In the genomic region with DNA sequence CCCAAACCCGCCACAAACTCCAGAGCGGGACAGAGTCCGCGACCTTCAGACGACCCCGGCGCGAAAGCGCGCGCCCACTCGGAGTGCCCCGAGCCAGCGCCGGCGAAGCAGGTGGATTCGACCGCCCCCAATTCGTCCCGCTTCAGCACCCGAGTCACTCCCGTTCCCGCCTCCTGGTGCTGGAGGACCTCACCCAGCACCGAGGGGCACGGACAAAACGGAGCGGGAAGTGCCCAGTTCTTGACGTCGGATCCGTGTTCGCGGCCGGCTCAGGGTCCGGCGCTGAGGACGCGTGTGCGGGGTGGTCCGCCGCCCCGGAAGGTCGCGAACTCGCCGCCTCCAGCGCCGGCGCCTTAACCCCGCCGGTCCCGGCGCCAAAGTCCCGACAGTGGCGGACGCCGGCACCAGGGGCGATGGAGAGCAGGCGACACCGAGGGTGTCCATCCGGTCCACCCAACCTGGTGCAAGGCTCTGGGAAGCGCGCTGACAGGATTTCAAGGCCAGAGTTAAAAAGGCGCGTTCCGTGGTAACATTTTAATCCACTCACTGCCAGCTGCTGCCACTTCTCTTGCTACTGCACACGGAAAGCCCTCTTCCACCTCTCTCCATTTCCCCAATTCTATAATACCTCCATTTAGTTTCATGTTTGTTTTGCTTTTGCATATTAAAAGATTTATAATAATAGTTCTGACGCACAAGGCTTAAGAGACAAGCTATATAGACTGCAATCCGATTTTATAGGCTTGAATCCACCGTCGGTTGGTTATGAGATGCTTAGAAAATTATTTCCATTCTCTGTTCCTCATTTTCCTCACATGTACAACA, we compare ENCODE assay signal across 1 cellular context.
TF ChIP-seq lines count a peak whose summit lies in the region.

No MANE protein-coding gene starts in this region.

TF ChIP-seq in H1, 55 proteins besides CTCF, POLR2A, EP300 and RAD21 (continued from another document):
- TF ChIP-seq, protein P1, sequence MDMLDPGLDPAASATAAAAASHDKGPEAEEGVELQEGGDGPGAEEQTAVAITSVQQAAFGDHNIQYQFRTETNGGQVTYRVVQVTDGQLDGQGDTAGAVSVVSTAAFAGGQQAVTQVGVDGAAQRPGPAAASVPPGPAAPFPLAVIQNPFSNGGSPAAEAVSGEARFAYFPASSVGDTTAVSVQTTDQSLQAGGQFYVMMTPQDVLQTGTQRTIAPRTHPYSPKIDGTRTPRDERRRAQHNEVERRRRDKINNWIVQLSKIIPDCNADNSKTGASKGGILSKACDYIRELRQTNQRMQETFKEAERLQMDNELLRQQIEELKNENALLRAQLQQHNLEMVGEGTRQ (IDR thresholded peaks at IDR 0.05; ENCODE audit: low read length): no peak
- TF ChIP-seq JUND (IDR thresholded peaks at IDR 0.05; ENCODE audit: low read length): no peak
TF ChIP-seq in H1: peak in this region for 6.
